20 cellular contexts compared by ENCODE assay signal in the genomic region with DNA sequence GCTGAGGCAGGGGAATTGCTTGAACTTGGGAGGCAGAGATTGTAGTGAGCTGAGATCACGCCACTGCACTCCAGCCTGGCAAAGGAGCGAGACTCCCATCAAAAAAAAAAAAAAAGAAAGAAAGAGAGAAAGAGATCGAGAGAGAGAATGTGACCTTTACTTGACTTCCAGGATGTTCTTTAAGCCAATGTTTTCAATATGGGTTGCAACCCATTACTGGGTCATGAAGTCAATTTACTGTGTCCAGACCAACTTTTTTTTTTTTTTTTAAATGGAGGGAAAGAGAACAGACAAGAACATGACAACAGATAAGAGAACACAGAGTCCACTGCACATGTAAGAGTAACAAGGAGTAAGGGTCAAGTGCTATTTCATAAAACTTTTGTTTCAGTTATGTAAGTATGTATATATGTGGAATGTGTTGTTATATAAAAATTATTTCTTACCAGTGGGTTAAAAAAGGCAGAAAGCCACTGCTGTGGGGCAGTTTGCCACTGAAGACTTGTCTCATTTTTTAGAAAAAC. TPM values are rescaled to one million over a fixed set of nuclear protein-coding genes. Genes with fewer than 3 reads are reported as not detected.
DNase-seq lines count a peak whose midpoint lies in the region; FAIRE-seq and TF ChIP-seq lines count a peak whose summit lies in the region.
"Had no signal": no experiment of that assay in that cellular context is flagged by ENCODE, and none has a peak within 500 bp of the region (broad histone marks: within the 10 kb centered on the region; RNA-seq: fewer than 3 reads in every experiment).

No MANE protein-coding gene starts in this region.

- H3K4me1 Mint-ChIP-seq in activated T-cell treated with anti-CD3 and anti-CD28 coated beads, Interleukin-2, amount 50 U/mL, for 24 hours (ENCODE audit: low read depth) = peaks cover 76% of the 10 kb centered on the region
- H3K4me1 Mint-ChIP-seq in progenitor cell of endocrine pancreas (ENCODE audit: low read depth) = peaks cover 18% of the 10 kb centered on the region
- H3K4me1 Mint-ChIP-seq in glutamatergic neuron (ENCODE audit: low read depth, unreplicated experiment) = peaks cover 6% of the 10 kb centered on the region
- H3K4me1 Mint-ChIP-seq in nephron progenitor cell = peaks cover 2% of the 10 kb centered on the region

- H3K36me3 ChIP-seq in PC-9 (ENCODE audit: low read depth) = no peaks in the 10 kb centered on the region
- no peaks in the 10 kb centered on the region for H3K36me3 ChIP-seq in H1 (ENCODE audit: control insufficient read depth in 2 of 4, insufficient read depth in 4 of 4, low read length in 3 of 4)
- H3K36me3 ChIP-seq in ovary = no peaks in the 10 kb centered on the region
- H3K36me3 ChIP-seq: sigmoid colon had no signal

- TF ChIP-seq CTCF in PC-9 (conservative IDR thresholded peaks at IDR 0.05) (no peak), H1 (IDR thresholded peaks at IDR 0.05; ENCODE audit: control extremely low read depth in 1 of 3, insufficient read depth in 1 of 3, low read depth in 1 of 3, low read length in 3 of 3) (no peak), progenitor cell of endocrine pancreas (IDR thresholded peaks at IDR 0.05; ENCODE audit: unreplicated experiment) (no peak), glutamatergic neuron (IDR thresholded peaks at IDR 0.05; ENCODE audit: partially characterized antibody, unreplicated experiment) (no peak), nephron progenitor cell (IDR thresholded peaks at IDR 0.05) (no peak), ovary (IDR thresholded peaks at IDR 0.05) (no peak)

- H3K9me3 Mint-ChIP-seq in activated T-cell treated with anti-CD3 and anti-CD28 coated beads, Interleukin-2, amount 50 U/mL, for 24 hours = no peaks in the 10 kb centered on the region
- H3K9me3 Mint-ChIP-seq in progenitor cell of endocrine pancreas (ENCODE audit: low read depth) = no peaks in the 10 kb centered on the region
- H3K9me3 Mint-ChIP-seq in glutamatergic neuron (ENCODE audit: unreplicated experiment) = no peaks in the 10 kb centered on the region
- H3K9me3 Mint-ChIP-seq in nephron progenitor cell = no peaks in the 10 kb centered on the region

- H3K27ac ChIP-seq in PC-9 = peak overlapping the region; percentile 76; the same call in 1 of the 2 replicates
- no peak overlapping the region for H3K27ac ChIP-seq in H1 (ENCODE audit: low read depth, low read length)
- no peak overlapping the region for H3K27ac ChIP-seq in ovary

- H3K4ac ChIP-seq in H1 (replicated peaks; ENCODE audit: insufficient read length, low read depth, low read length) = no peak overlapping the region

- POLR2A ChIA-PET in PC-9 (lab: Charles Lee; ENCODE audit: unreplicated experiment) (no interaction called here), H1 (lab: Charles Lee; ENCODE audit: partially characterized antibody) (interaction anchor here (1.2 kb wide), 1 partner anchor 19 kb away, joined by 3 read pairs; no protein-coding TSS in a partner anchor)

- no peak overlapping the region for H3K4me3 ChIP-seq in PC-9
- no peak overlapping the region for H3K4me3 ChIP-seq in H1 (ENCODE audit: extremely low read depth in 1 of 4, insufficient read depth in 2 of 4, low read depth in 3 of 4, low read length in 4 of 4)
- H3K4me3 ChIP-seq in ovary = no peak overlapping the region
- H3K4me3 ChIP-seq: body of pancreas, coronary artery, sigmoid colon had no signal

- H2BK5ac ChIP-seq in H1 (ENCODE audit: low read depth, low read length) = no peak overlapping the region

- 100% methylated on average over 1 of the region's 3 CpGs; no CpG with 5 or more reads in 1 of the 2 experiments for WGBS in H1 (ENCODE audit: extremely low coverage in 1 of 2, insufficient coverage in 1 of 2, insufficient read length in 1 of 2, insufficient replicate concordance in 2 of 2, low coverage in 1 of 2, low lambda C conversion rate in 2 of 2, missing lambda C conversion rate in 1 of 2), 2 experiments
- 76 to 79% (median 76%) methylated on average over 3 of the region's 3 CpGs for WGBS in ovary, 3 donors

- no TSS peak for BruUV-seq in PC-9 (replicated peaks; lab: Mats Ljungman, UMichigan)

- H4K91ac ChIP-seq in H1 (replicated peaks; ENCODE audit: insufficient read length, low read length) = no peak overlapping the region

- no peak for TF ChIP-seq RAD21 in H1 (IDR thresholded peaks at IDR 0.05 in 1 of 2, conservative IDR thresholded peaks at IDR 0.05 in 1 of 2; ENCODE audit: low read depth in 2 of 2, low read length in 2 of 2)

- no peak overlapping the region for H2BK12ac ChIP-seq in H1 (ENCODE audit: low read depth, low read length)

- intact Hi-C loops in PC-9 (cut with micrococcal nuclease; ENCODE audit: unreplicated experiment) = no loop called here
- intact Hi-C loops in ovary (cut with DNase I) = no loop called here

- no peak overlapping the region for H3K14ac ChIP-seq in H1 (ENCODE audit: insufficient read length)

- H3K27me3 ChIP-seq in PC-9 (ENCODE audit: insufficient read depth, low read depth) (no peaks in the 10 kb centered on the region), H1 (replicated peaks in 1 of 4; ENCODE audit: control insufficient read depth in 3 of 4, extremely low read depth in 1 of 4, insufficient read depth in 3 of 4, low read length in 3 of 4) (no peaks in the 10 kb centered on the region), ovary (no peaks in the 10 kb centered on the region)
- H3K27me3 ChIP-seq: body of pancreas, sigmoid colon had no signal

- H3K4me3 Mint-ChIP-seq in activated T-cell treated with anti-CD3 and anti-CD28 coated beads, Interleukin-2, amount 50 U/mL, for 24 hours = no peak overlapping the region
- H3K4me3 Mint-ChIP-seq in progenitor cell of endocrine pancreas (ENCODE audit: low read depth) = no peak overlapping the region
- no peak overlapping the region for H3K4me3 Mint-ChIP-seq in glutamatergic neuron (ENCODE audit: unreplicated experiment)
- H3K4me3 Mint-ChIP-seq in nephron progenitor cell = no peak overlapping the region

- no peak overlapping the region for H2BK15ac ChIP-seq in H1 (ENCODE audit: low read length)

- no peak overlapping the region for H2BK20ac ChIP-seq in H1 (ENCODE audit: low read length)

- H3K4me1 ChIP-seq in PC-9 (replicated peaks; ENCODE audit: insufficient read depth) = peaks cover 45% of the 10 kb centered on the region
- peaks cover 0 to 7% (median 0%) of the 10 kb centered on the region in 4 experiments; a peak in 1 of 7 replicates for H3K4me1 ChIP-seq in H1 (replicated peaks in 1 of 4; ENCODE audit: control insufficient read depth in 3 of 4, insufficient read depth in 4 of 4, low read length in 3 of 4)
- H3K4me1 ChIP-seq in ovary (ENCODE audit: insufficient read depth) = peaks cover 7% of the 10 kb centered on the region
- H3K4me1 ChIP-seq: body of pancreas had no signal

- H3K18ac ChIP-seq in H1 (ENCODE audit: extremely low read depth, low read length) = no peak overlapping the region

- no peak overlapping the region for H3K4me2 ChIP-seq in PC-9
- H3K4me2 ChIP-seq in H1 (ENCODE audit: insufficient read depth in 1 of 2, low read depth in 2 of 2, low read length in 2 of 2) = no peak overlapping the region

- H2AFZ ChIP-seq in PC-9 (no peak overlapping the region), H1 (ENCODE audit: low read length) (no peak overlapping the region)

- peak overlapping the region; percentile 66 for H3K27ac Mint-ChIP-seq in activated T-cell treated with anti-CD3 and anti-CD28 coated beads, Interleukin-2, amount 50 U/mL, for 24 hours
- peak overlapping the region; percentile 64 for H3K27ac Mint-ChIP-seq in progenitor cell of endocrine pancreas
- no peak overlapping the region for H3K27ac Mint-ChIP-seq in glutamatergic neuron (ENCODE audit: unreplicated experiment)
- H3K27ac Mint-ChIP-seq in nephron progenitor cell = no peak overlapping the region

- H3K27me3 Mint-ChIP-seq in activated T-cell treated with anti-CD3 and anti-CD28 coated beads, Interleukin-2, amount 50 U/mL, for 24 hours = no peaks in the 10 kb centered on the region
- H3K27me3 Mint-ChIP-seq in progenitor cell of endocrine pancreas = no peaks in the 10 kb centered on the region
- no peaks in the 10 kb centered on the region for H3K27me3 Mint-ChIP-seq in glutamatergic neuron (ENCODE audit: unreplicated experiment)
- peaks cover 6% of the 10 kb centered on the region for H3K27me3 Mint-ChIP-seq in nephron progenitor cell (ENCODE audit: low read depth, poor library complexity)

- peak overlapping the region; percentile 18; the same call in 1 of the 2 replicates for H4K8ac ChIP-seq in H1 (ENCODE audit: extremely low read depth, insufficient read depth, low read length)

- TF ChIP-seq EP300 in H1 (IDR thresholded peaks at IDR 0.05; ENCODE audit: borderline replicate concordance in 1 of 2, low read depth in 2 of 2, low read length in 2 of 2) (no peak), ovary (IDR thresholded peaks at IDR 0.05) (no peak)

- H3K79me1 ChIP-seq in H1 (ENCODE audit: low read depth, low read length) = peaks cover 2% of the 10 kb centered on the region; the same call in 1 of the 2 replicates

- no peak overlapping the region for H4K5ac ChIP-seq in H1 (ENCODE audit: insufficient read length, low read depth, low read length)

- H3K23me2 ChIP-seq in H1 (ENCODE audit: low read depth, low read length) = no peaks in the 10 kb centered on the region

- CTCF ChIA-PET in PC-9 (lab: Charles Lee) = interaction anchor here (0.6 kb wide), 1 partner anchor 64 kb away, joined by 6 read pairs; no protein-coding TSS in a partner anchor
- CTCF ChIA-PET in H1 (lab: Charles Lee; ENCODE audit: partially characterized antibody) = interaction anchor here (1.0 kb wide), 1 partner anchor 26 kb away, joined by 4 read pairs; no protein-coding TSS in a partner anchor

- H3F3A ChIP-seq in PC-9 (ENCODE audit: insufficient read depth, low read depth) = peaks cover 24% of the 10 kb centered on the region; the same call in 1 of the 2 replicates

- H2AK5ac ChIP-seq in H1 (ENCODE audit: low read depth, low read length) = no peak overlapping the region

- no peak overlapping the region for H2BK120ac ChIP-seq in H1 (replicated peaks; ENCODE audit: low read depth, low read length)

- H3K23ac ChIP-seq in H1 (ENCODE audit: insufficient read length) = no peak overlapping the region

- no peak overlapping the region for H3K9ac ChIP-seq in H1 (replicated peaks in 1 of 4; ENCODE audit: extremely low read depth in 1 of 4, low read depth in 3 of 4, low read length in 3 of 4)

- H3K36me3 Mint-ChIP-seq in activated T-cell treated with anti-CD3 and anti-CD28 coated beads, Interleukin-2, amount 50 U/mL, for 24 hours (ENCODE audit: low read depth) = peaks cover 84% of the 10 kb centered on the region
- H3K36me3 Mint-ChIP-seq in progenitor cell of endocrine pancreas (ENCODE audit: insufficient read depth) (no peaks in the 10 kb centered on the region), glutamatergic neuron (ENCODE audit: unreplicated experiment) (no peaks in the 10 kb centered on the region), nephron progenitor cell (ENCODE audit: low read depth) (no peaks in the 10 kb centered on the region)

- H3K9me2 ChIP-seq in PC-9 (ENCODE audit: insufficient read depth) = no peaks in the 10 kb centered on the region

- H3K79me2 ChIP-seq in PC-9 (ENCODE audit: low read depth) (peaks cover 19% of the 10 kb centered on the region; the same call in 1 of the 2 replicates), H1 (ENCODE audit: control insufficient read depth in 1 of 2, insufficient read depth in 2 of 2, low read length in 2 of 2) (peaks cover 0 to 27% of the 10 kb centered on the region in 2 experiments; a peak in 2 of 4 replicates)

- no peak overlapping the region for H3K56ac ChIP-seq in H1 (replicated peaks; ENCODE audit: insufficient read length, low read depth, low read length)

- FAIRE-seq in H1 (lab: Jason Lieb, UNC) = no peak
- FAIRE-seq: TTC549 had no signal

- no peaks in the 10 kb centered on the region for H4K20me1 ChIP-seq in PC-9 (ENCODE audit: insufficient read depth)
- no peaks in the 10 kb centered on the region for H4K20me1 ChIP-seq in H1 (replicated peaks in 1 of 2; ENCODE audit: control insufficient read depth in 1 of 2, insufficient read depth in 2 of 2, low read length in 2 of 2)

- no peak for DNase-seq in activated T-cell treated with anti-CD3 and anti-CD28 coated beads, Interleukin-2, amount 50 U/mL, for 24 hours
- DNase-seq in activated T-cell treated with anti-CD3 and anti-CD28 coated beads, Interleukin-2, amount 50 U/mL, for 1 hour = no peak
- DNase-seq in PC-9 (no peak), H1 (ENCODE audit: low read depth in 1 of 2, low spot score in 2 of 2) (no peak), progenitor cell of endocrine pancreas (ENCODE audit: low spot score, unreplicated experiment) (no peak), glutamatergic neuron (no peak), nephron progenitor cell (no peak), ovary (no peak)
- DNase-seq: activated CD4-positive, alpha-beta T cell treated with anti-CD3 and anti-CD28 coated beads for 4 hours; activated CD8-positive, alpha-beta memory T cell treated with anti-CD3 and anti-CD28 coated beads, Interleukin-2, amount 50 U/mL, for 4 hours; midbrain; NCI-H1105; NCI-H2107; NCI-H510A treated with DMSO at 0.1 percent for 48 hours; RPMI8226; sigmoid colon; stimulated activated naive CD4-positive, alpha-beta T cell had no signal

- TF ChIP-seq POLR2A in H1 (IDR thresholded peaks at IDR 0.05; ENCODE audit: control extremely low read depth in 1 of 2, low read depth in 2 of 2, low read length in 2 of 2) (no peak), ovary (IDR thresholded peaks at IDR 0.05) (no peak)

- H3K9me3 ChIP-seq in PC-9 (ENCODE audit: insufficient read depth, low read depth) (no peaks in the 10 kb centered on the region), H1 (ENCODE audit: insufficient read depth in 2 of 2, low read depth in 1 of 2, low read length in 1 of 2) (no peaks in the 10 kb centered on the region), ovary (no peaks in the 10 kb centered on the region)
- H3K9me3 ChIP-seq: body of pancreas, sigmoid colon had no signal

RNA-seq across cellular contexts. Expression of a gene that starts 29.9 kb away (rescaled TPM):
- total RNA-seq in PC-9 (2021) (19.3 and 20.9 TPM in 2 replicates), progenitor cell of endocrine pancreas (31.6 and 37.2 TPM in 2 replicates), glutamatergic neuron (ENCODE audit: unreplicated experiment) (70.4 TPM), ovary (10 to 100 TPM; 23.1 to 58.0 (median 48.5) TPM)
- 47.0 and 47.8 TPM in 2 replicates for total RNA-seq in H1 (2021; fragmentation: NEBNext Ultra II Directional; extraction: Animal tissue kit (Norgen Biotek cat#: 25700))
- polyA plus RNA-seq in H1 (2011; rRNA removed) (6.1 and 9.5 TPM in 2 replicates), ovary (10 to 100 TPM; 18.5 to 40.0 TPM)
- polyA plus RNA-seq in H1 (2011; cell fraction: cytosol; rRNA removed) = 17.9 TPM
- 5.9 TPM for polyA plus RNA-seq in H1 (2011; cell fraction: nucleus; rRNA removed)
- 19.4 to 42.9 TPM (median 25.0 TPM) in 4 replicates for polyA plus RNA-seq in H1 (2012, experiment 1 of 2)
- 1.6 TPM for polyA plus RNA-seq in H1 (2012, experiment 2 of 2)
- polyA plus RNA-seq in H1 (2013, experiment 1 of 2) = 41.2 TPM
- 43.0 TPM for polyA plus RNA-seq in H1 (2013, experiment 2 of 2)
- polyA minus RNA-seq in H1 (2011; rRNA and poly(A)+ RNA removed) = 18.6 and 26.4 TPM in 2 replicates
- polyA minus RNA-seq in H1 (2011; cell fraction: cytosol; rRNA and poly(A)+ RNA removed) = 83.0 TPM
- 11.2 TPM for polyA minus RNA-seq in H1 (2011; cell fraction: nucleus; rRNA and poly(A)+ RNA removed)

RNA-seq across cellular contexts. Expression of a gene that starts 58.1 kb away (rescaled TPM):
- total RNA-seq in PC-9 (2021) (4.9 and 5.8 TPM in 2 replicates), progenitor cell of endocrine pancreas (17.6 and 19.8 TPM in 2 replicates), glutamatergic neuron (ENCODE audit: unreplicated experiment) (27.8 TPM), ovary (10 to 100 TPM; 13.2 to 25.2 (median 22.6) TPM)
- total RNA-seq in H1 (2021; fragmentation: NEBNext Ultra II Directional; extraction: Animal tissue kit (Norgen Biotek cat#: 25700)) = 21.4 and 22.9 TPM in 2 replicates
- polyA plus RNA-seq in H1 (2011; rRNA removed) (9.3 and 11.5 TPM in 2 replicates), ovary (10 to 100 TPM in 1 of 2 donors, 1 to 10 TPM in 1; 9.1 to 20.0 TPM)
- 11.8 TPM for polyA plus RNA-seq in H1 (2011; cell fraction: cytosol; rRNA removed)
- polyA plus RNA-seq in H1 (2011; cell fraction: nucleus; rRNA removed) = 12.3 TPM
- 10.1 to 14.1 TPM (median 12.6 TPM) in 4 replicates for polyA plus RNA-seq in H1 (2012, experiment 1 of 2)
- 3.8 TPM for polyA plus RNA-seq in H1 (2012, experiment 2 of 2)
- polyA plus RNA-seq in H1 (2013, experiment 1 of 2) = 18.0 TPM
- polyA plus RNA-seq in H1 (2013, experiment 2 of 2) = 20.1 TPM
- 18.0 and 21.4 TPM in 2 replicates for polyA minus RNA-seq in H1 (2011; rRNA and poly(A)+ RNA removed)
- polyA minus RNA-seq in H1 (2011; cell fraction: cytosol; rRNA and poly(A)+ RNA removed) = 10.9 TPM
- 19.3 TPM for polyA minus RNA-seq in H1 (2011; cell fraction: nucleus; rRNA and poly(A)+ RNA removed)

Comparison
In these comparisons a context has a peak if more than half of its experiments do, and no peak if none do; other contexts are left out.
1. H3K27ac Mint-ChIP-seq: peak in activated T-cell treated with anti-CD3 and anti-CD28 coated beads, Interleukin-2, amount 50 U/mL, for 24 hours (single experiment) and progenitor cell of endocrine pancreas (single experiment); none in glutamatergic neuron (single experiment) and nephron progenitor cell (single experiment).